9 cellular contexts compared by ENCODE assay signal in the genomic region with DNA sequence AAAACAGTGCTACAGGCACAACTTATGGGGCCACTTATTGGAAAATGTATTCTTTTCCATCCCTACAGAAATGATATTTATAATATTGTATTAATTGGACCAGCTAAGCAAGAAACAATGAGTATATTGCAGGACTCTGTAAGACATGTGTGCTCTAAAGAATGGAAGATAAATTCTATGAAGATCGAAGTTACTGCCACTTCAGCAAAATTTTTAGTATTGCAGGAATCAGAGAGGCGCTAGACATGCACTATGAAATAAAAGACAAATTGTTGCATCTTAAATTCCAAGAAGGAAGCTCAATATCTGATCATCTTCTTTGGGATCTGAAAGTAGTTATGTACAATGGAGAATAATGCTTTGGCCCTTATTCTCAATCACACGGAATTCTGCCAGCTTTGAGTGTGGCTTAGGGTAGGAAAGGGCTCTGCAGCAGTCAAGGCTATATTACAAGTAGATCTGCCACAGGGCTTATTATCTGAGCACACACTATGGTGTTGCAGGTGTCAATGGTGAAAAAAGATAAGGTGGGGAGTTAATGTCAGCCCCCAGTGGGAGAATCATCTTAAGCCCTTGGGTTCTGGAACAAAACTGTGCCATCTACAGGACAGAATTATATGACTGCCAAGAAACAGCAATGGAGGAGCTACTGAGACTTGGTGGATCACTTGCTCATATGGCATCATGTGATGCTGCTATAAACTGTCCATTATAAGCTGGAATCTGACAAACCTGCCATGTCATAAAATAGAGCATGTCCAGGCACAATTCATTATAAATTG.
DNase-seq lines count a peak whose midpoint lies in the region; ATAC-seq, FAIRE-seq and TF ChIP-seq lines count a peak whose summit lies in the region.
"Had no signal": no experiment of that assay in that cellular context is flagged by ENCODE, and none has a peak within 500 bp of the region (broad histone marks: within the 10 kb centered on the region; RNA-seq: fewer than 3 reads in every experiment).

No MANE protein-coding gene starts in this region.

- TF ChIP-seq POLR2A in erythroblast (IDR thresholded peaks at IDR 0.05; ENCODE audit: low read length), result no peak

- TF ChIP-seq CTCF in D721Med (IDR thresholded peaks at IDR 0.05; ENCODE audit: insufficient read depth, missing control alignments), result peak; percentile 16
- 0 out of 2 replicates have a peak, but pooled peaks have one; percentile 23 for TF ChIP-seq CTCF in LNCaP clone FGC (IDR thresholded peaks at IDR 0.05; ENCODE audit: control insufficient read depth, extremely low read depth, insufficient read depth)

- DNase-seq in D721Med (ENCODE audit: insufficient read length, low spot score), result no peak
- DNase-seq in LNCaP clone FGC (ENCODE audit: low read depth), result no peak
- peak; percentile 17 to 50 for DNase-seq in erythroblast (lab: John Stamatoyannopoulos, UW)
- DNase-seq in SIG-M5 (lab: John Stamatoyannopoulos, UW), result no peak
- DNase-seq in stimulated activated CD4-positive, alpha-beta T cell treated with anti-CD3 and anti-CD28 coated beads, Interleukin-4, amount 100 ng/mL, for 1 hour, result no peak
- DNase-seq in COR-L47 (lab: John Stamatoyannopoulos, UW), result no peak
- DNase-seq: DMS79 treated with DMSO at 0.1 percent for 48 hours had no signal

- no peak overlapping the region for H3K4me3 ChIP-seq in LNCaP clone FGC (ENCODE audit: low read depth, low read length)

- ATAC-seq in GM19452 (IDR thresholded peaks at IDR 0.05; ENCODE audit: unreplicated experiment), result peak; percentile 60
- ATAC-seq in HG03095 (IDR thresholded peaks at IDR 0.05; ENCODE audit: unreplicated experiment), result no peak

- no peak for FAIRE-seq in D721Med (lab: Jason Lieb, UNC)

Comparison
In these comparisons a context has a peak if more than half of its experiments do, and no peak if none do; other contexts are left out.
1. DNase-seq: peak in erythroblast (2 of 2); none in D721Med (single experiment), LNCaP clone FGC (single experiment), SIG-M5 (single experiment), stimulated activated CD4-positive, alpha-beta T cell treated with anti-CD3 and anti-CD28 coated beads, Interleukin-4, amount 100 ng/mL, for 1 hour (single experiment) and COR-L47 (single experiment).